9 cellular contexts compared by ENCODE assay signal in the genomic region with DNA sequence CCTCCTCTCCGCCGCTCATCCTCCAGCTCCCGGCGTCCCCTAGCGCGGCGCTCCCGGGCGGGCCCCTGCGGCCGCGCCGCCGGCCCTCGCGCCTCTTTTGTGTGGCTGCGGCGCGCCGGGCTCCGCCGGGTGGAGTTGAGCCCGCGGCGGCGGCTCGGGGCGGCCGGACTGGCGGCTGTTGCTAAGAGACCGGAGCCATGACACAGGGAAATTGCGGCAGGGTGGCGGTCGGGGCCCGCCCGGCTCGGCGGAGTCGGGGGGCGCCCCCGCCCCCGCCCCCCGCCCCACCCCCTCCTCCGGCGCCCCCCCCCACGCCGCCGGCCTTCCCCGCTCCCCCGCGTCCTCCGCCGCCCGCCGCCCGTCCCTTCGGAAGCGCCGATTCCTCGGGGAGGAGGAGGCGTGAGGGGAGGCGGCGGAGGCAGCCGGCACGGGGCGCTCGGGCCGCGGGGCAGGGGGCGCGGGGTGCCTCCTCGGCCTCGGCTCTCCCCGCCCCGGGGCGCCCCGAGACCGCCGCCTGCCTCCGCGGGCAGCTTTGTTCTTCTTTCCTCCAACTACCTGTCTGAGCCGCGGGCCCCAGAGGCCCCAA. TPM values are rescaled to one million over a fixed set of nuclear protein-coding genes. Genes with fewer than 3 reads are reported as not detected.
DNase-seq lines count a peak whose midpoint lies in the region; ATAC-seq, FAIRE-seq and TF ChIP-seq lines count a peak whose summit lies in the region.
"Had no signal": no experiment of that assay in that cellular context is flagged by ENCODE, and none has a peak within 500 bp of the region (broad histone marks: within the 10 kb centered on the region; RNA-seq: fewer than 3 reads in every experiment).

A gene (minus strand): TSS at position 223 of the 586 bp plus-strand sequence. CDS start 3,459 bp downstream, outside the sequence.

- peaks cover 40 to 85% (median 64%) of the 10 kb centered on the region in 5 donors for H3K27me3 Mint-ChIP-seq in naive thymus-derived CD8-positive, alpha-beta T cell

- FAIRE-seq in H1 (lab: Jason Lieb, UNC) = no peak
- FAIRE-seq: A204.1 had no signal

- H3K9me1 ChIP-seq in IMR-90 (ENCODE audit: insufficient read depth, low read length) = peaks cover 7% of the 10 kb centered on the region; the same call in 1 of the 2 replicates

- H4K20me1 ChIP-seq in IMR-90 (ENCODE audit: insufficient read depth, low read length) = peaks cover 5% of the 10 kb centered on the region; the same call in 1 of the 2 replicates
- peaks cover 5% of the 10 kb centered on the region in 2 experiments for H4K20me1 ChIP-seq in H1 (replicated peaks in 1 of 2; ENCODE audit: control insufficient read depth in 1 of 2, insufficient read depth in 2 of 2, low read length in 2 of 2)

- H3K27me3 ChIP-seq in IMR-90 (ENCODE audit: control insufficient read depth, insufficient read depth, low read length) (no peaks in the 10 kb centered on the region), H1 (replicated peaks in 1 of 4; ENCODE audit: control insufficient read depth in 3 of 4, extremely low read depth in 1 of 4, insufficient read depth in 3 of 4, low read length in 3 of 4) (peaks cover 2 to 15% (median 11%) of the 10 kb centered on the region in 4 experiments)

- H4K91ac ChIP-seq in IMR-90 (ENCODE audit: insufficient read depth, low read depth, low read length) (peak within 1 kb of the TSS; percentile 67), H1 (replicated peaks; ENCODE audit: insufficient read length, low read length) (peak within 1 kb of the TSS; percentile 93)

- POLR2A ChIA-PET in IMR-90 (lab: Charles Lee; ENCODE audit: unreplicated experiment) (no interaction called here), H1 (lab: Charles Lee; ENCODE audit: partially characterized antibody) (interaction anchor here (0.9 to 1.3 kb wide), 6 partner anchors 10 to 75 kb away, joined by 3 to 5 read pairs (median 4); no protein-coding TSS in a partner anchor), RWPE1 (lab: Yijun Ruan, JAX; ENCODE audit: low non-redundant PET) (no interaction called here)
- POLR2A ChIA-PET in naive thymus-derived CD8-positive, alpha-beta T cell (lab: Charles Lee) = no interaction called here

- H3K4ac ChIP-seq in IMR-90 (ENCODE audit: low read depth, low read length) (peak within 1 kb of the TSS; percentile 77), H1 (replicated peaks; ENCODE audit: insufficient read length, low read depth, low read length) (no peak within 1 kb of the TSS)

- H2BK15ac ChIP-seq in IMR-90 (ENCODE audit: low read depth, low read length) (peak within 1 kb of the TSS; percentile 31; the same call in 1 of the 3 replicates), H1 (ENCODE audit: low read length) (peak within 1 kb of the TSS; percentile 76; the same call in 1 of the 2 replicates)

- no TSS peak for BruUV-seq in IMR-90 (replicated peaks; lab: Mats Ljungman, UMichigan)

- H2BK120ac ChIP-seq in IMR-90 (ENCODE audit: low read depth, low read length) = peak within 1 kb of the TSS; percentile 66
- no peak within 1 kb of the TSS for H2BK120ac ChIP-seq in H1 (replicated peaks; ENCODE audit: low read depth, low read length)

- H2BK5ac ChIP-seq in IMR-90 (ENCODE audit: low read depth, low read length, poor library complexity, severe bottlenecking) (peak within 1 kb of the TSS; percentile 46), H1 (ENCODE audit: low read depth, low read length) (peak within 1 kb of the TSS; percentile 61; the same call in 1 of the 2 replicates)

- no peaks in the 10 kb centered on the region for H3K36me3 Mint-ChIP-seq in naive thymus-derived CD8-positive, alpha-beta T cell

- DNase-seq in NCI-H1092 treated with DMSO at 0.1 percent for 48 hours (lab: John Stamatoyannopoulos, UW) (peak; percentile 6), NCI-H1092 (lab: John Stamatoyannopoulos, UW) (no peak), IMR-90 (peak; percentile 43), H1 (ENCODE audit: low read depth in 1 of 2, low spot score in 2 of 2) (peak in 1 of 2 experiments; percentile 66), RWPE1 (ENCODE audit: low spot score) (no peak), NCI-H2107 treated with DMSO at 0.1 percent for 48 hours (lab: John Stamatoyannopoulos, UW; ENCODE audit: unreplicated experiment) (no peak)
- no peak for DNase-seq in naive thymus-derived CD8-positive, alpha-beta T cell

- H3K27ac Mint-ChIP-seq in naive thymus-derived CD8-positive, alpha-beta T cell = peak within 1 kb of the TSS in 1 of 10 donors; percentile 58

- H2AK5ac ChIP-seq in IMR-90 (ENCODE audit: low read depth, low read length) (no peak within 1 kb of the TSS), H1 (ENCODE audit: low read depth, low read length) (no peak within 1 kb of the TSS)

- H3K23me2 ChIP-seq in H1 (ENCODE audit: low read depth, low read length) = peaks cover 18% of the 10 kb centered on the region; the same call in 1 of the 2 replicates

- H2AFZ ChIP-seq in IMR-90 (replicated peaks; ENCODE audit: low read length, poor library complexity) (peak within 1 kb of the TSS; percentile 94), H1 (ENCODE audit: low read length) (peak within 1 kb of the TSS; percentile 52; the same call in 1 of the 2 replicates)

- peak within 1 kb of the TSS; percentile 70 to 73; a peak in 3 of 4 replicates for H4K8ac ChIP-seq in IMR-90 (ENCODE audit: low read depth in 2 of 2, low read length in 2 of 2)
- peak within 1 kb of the TSS; percentile 92; the same call in 1 of the 2 replicates for H4K8ac ChIP-seq in H1 (ENCODE audit: extremely low read depth, insufficient read depth, low read length)

- peak within 1 kb of the TSS; percentile 87 for H3K23ac ChIP-seq in IMR-90 (ENCODE audit: low read depth, low read length)
- no peak within 1 kb of the TSS for H3K23ac ChIP-seq in H1 (ENCODE audit: insufficient read length)

- peak within 1 kb of the TSS; percentile 74 for H3K14ac ChIP-seq in IMR-90 (replicated peaks; ENCODE audit: low read depth, low read length)
- no peak within 1 kb of the TSS for H3K14ac ChIP-seq in H1 (ENCODE audit: insufficient read length)

- H3K4me1 ChIP-seq in IMR-90 (ENCODE audit: control insufficient read depth, insufficient read depth, low read length) (peaks cover 10% of the 10 kb centered on the region; the same call in 1 of the 2 replicates), H1 (replicated peaks in 1 of 4; ENCODE audit: control insufficient read depth in 3 of 4, insufficient read depth in 4 of 4, low read length in 3 of 4) (peaks cover 0 to 21% (median 9%) of the 10 kb centered on the region in 4 experiments; a peak in 6 of 7 replicates)

- H4K5ac ChIP-seq in IMR-90 (ENCODE audit: low read depth, low read length) (peak within 1 kb of the TSS; percentile 93), H1 (ENCODE audit: insufficient read length, low read depth, low read length) (peak within 1 kb of the TSS; percentile 50)

- WGBS in IMR-90 (ENCODE audit: extremely low coverage in 2 of 2, insufficient read length in 1 of 2), 2 experiments = 0% methylated on average over 12 of the region's 83 CpGs; no CpG with 5 or more reads in 1 of the 2 experiments
- 1% methylated on average over 21 of the region's 83 CpGs; no CpG with 5 or more reads in 1 of the 2 experiments for WGBS in H1 (ENCODE audit: extremely low coverage in 1 of 2, insufficient coverage in 1 of 2, insufficient read length in 1 of 2, insufficient replicate concordance in 2 of 2, low coverage in 1 of 2, low lambda C conversion rate in 2 of 2, missing lambda C conversion rate in 1 of 2), 2 experiments

- peaks cover 2 to 24% (median 18%) of the 10 kb centered on the region in 4 donors for H3K4me1 Mint-ChIP-seq in naive thymus-derived CD8-positive, alpha-beta T cell

- H3K9ac ChIP-seq in IMR-90 (ENCODE audit: low read depth, low read length) (peak within 1 kb of the TSS; percentile 94), H1 (replicated peaks in 1 of 4; ENCODE audit: extremely low read depth in 1 of 4, low read depth in 3 of 4, low read length in 3 of 4) (peak within 1 kb of the TSS; percentile 62 to 89 (median 83))

- H3K79me1 ChIP-seq in IMR-90 (ENCODE audit: low read depth in 1 of 2, low read length in 2 of 2) = peaks cover 4 to 18% of the 10 kb centered on the region in 2 experiments; a peak in 3 of 4 replicates
- no peaks in the 10 kb centered on the region for H3K79me1 ChIP-seq in H1 (ENCODE audit: low read depth, low read length)

- H3K4me3 ChIP-seq in IMR-90 (ENCODE audit: insufficient read depth, low read depth, low read length) (peak within 1 kb of the TSS; percentile 99), H1 (ENCODE audit: extremely low read depth in 1 of 4, insufficient read depth in 2 of 4, low read depth in 3 of 4, low read length in 4 of 4) (peak within 1 kb of the TSS; percentile 57 to 80 (median 76))

- peak within 1 kb of the TSS; percentile 89 for H2AK9ac ChIP-seq in IMR-90 (replicated peaks; ENCODE audit: low read depth, low read length, poor library complexity)

- peak within 1 kb of the TSS; percentile 96 for H3K27ac ChIP-seq in IMR-90 (ENCODE audit: insufficient read depth, low read length)
- H3K27ac ChIP-seq in H1 (ENCODE audit: low read depth, low read length) = peak within 1 kb of the TSS; percentile 83
- no peak within 1 kb of the TSS for H3K27ac ChIP-seq in RWPE1

- peak within 1 kb of the TSS; percentile 93 for H3K18ac ChIP-seq in IMR-90 (ENCODE audit: low read depth, low read length)
- H3K18ac ChIP-seq in H1 (ENCODE audit: extremely low read depth, low read length) = peak within 1 kb of the TSS; percentile 88

- peak within 1 kb of the TSS; percentile 48 to 82 (median 74) for H3K4me3 Mint-ChIP-seq in naive thymus-derived CD8-positive, alpha-beta T cell

- intact Hi-C loops in IMR-90 (cut with micrococcal nuclease) = loop anchor here (5.0 kb wide), 1 partner anchor 162 kb away; no protein-coding TSS in a partner anchor

- no peak for TF ChIP-seq RAD21 in IMR-90 (IDR thresholded peaks at IDR 0.05; ENCODE audit: low read length)
- TF ChIP-seq RAD21 in H1 (IDR thresholded peaks at IDR 0.05 in 1 of 2, conservative IDR thresholded peaks at IDR 0.05 in 1 of 2; ENCODE audit: low read depth in 2 of 2, low read length in 2 of 2) = no peak

- H3K79me2 ChIP-seq in H1 (ENCODE audit: control insufficient read depth in 1 of 2, insufficient read depth in 2 of 2, low read length in 2 of 2) = 0 out of 4 replicates have a peak, but pooled peaks cover 0 to 6% of the 10 kb centered on the region in 2 experiments

- no peaks in the 10 kb centered on the region for H3K9me3 Mint-ChIP-seq in naive thymus-derived CD8-positive, alpha-beta T cell

- TF ChIP-seq POLR2A in IMR-90 (IDR thresholded peaks at IDR 0.05; ENCODE audit: low read depth, low read length) (no peak; the same call in 1 of the 2 replicates), H1 (IDR thresholded peaks at IDR 0.05; ENCODE audit: control extremely low read depth in 1 of 2, low read depth in 2 of 2, low read length in 2 of 2) (peak; percentile 13 to 39; a peak in 2 of 3 replicates)

- H3K9me3 ChIP-seq in IMR-90 (ENCODE audit: control insufficient read depth, insufficient read depth, low read length) (no peaks in the 10 kb centered on the region), H1 (ENCODE audit: insufficient read depth in 2 of 2, low read depth in 1 of 2, low read length in 1 of 2) (no peaks in the 10 kb centered on the region)

- in situ Hi-C loops in IMR-90 (cut with MboI; ENCODE audit: low sequenced_read_pairs) = no loop called here

- no peak within 1 kb of the TSS for H2BK20ac ChIP-seq in IMR-90 (ENCODE audit: low read depth, low read length)
- H2BK20ac ChIP-seq in H1 (ENCODE audit: low read length) = no peak within 1 kb of the TSS

- H3K56ac ChIP-seq in IMR-90 (ENCODE audit: extremely low read depth, insufficient read depth, low read length) (peak within 1 kb of the TSS; percentile 57; the same call in 1 of the 2 replicates), H1 (replicated peaks; ENCODE audit: insufficient read length, low read depth, low read length) (peak within 1 kb of the TSS; percentile 27)

- CTCF ChIA-PET in IMR-90 (lab: Yijun Ruan, JAX) (interaction anchor here (0.7 kb wide), 1 partner anchor 13 kb away, joined by 3 read pairs; no protein-coding TSS in a partner anchor), H1 (lab: Charles Lee; ENCODE audit: partially characterized antibody) (no interaction called here), RWPE1 (lab: Yijun Ruan, JAX) (no interaction called here)

- TF ChIP-seq CTCF in IMR-90 (conservative IDR thresholded peaks at IDR 0.05; ENCODE audit: low read depth, low read length) = no peak
- no peak for TF ChIP-seq CTCF in H1 (IDR thresholded peaks at IDR 0.05; ENCODE audit: control extremely low read depth in 1 of 3, insufficient read depth in 1 of 3, low read depth in 1 of 3, low read length in 3 of 3)
- TF ChIP-seq CTCF in RWPE1 (conservative IDR thresholded peaks at IDR 0.05; ENCODE audit: low read depth) = no peak

- dilution Hi-C loops in IMR-90 (cut with HindIII; ENCODE audit: low sequenced_read_pairs, unreplicated experiment) = no loop called here

- no peak for TF ChIP-seq EP300 in H1 (IDR thresholded peaks at IDR 0.05; ENCODE audit: borderline replicate concordance in 1 of 2, low read depth in 2 of 2, low read length in 2 of 2)

- peak; percentile 59 for ATAC-seq in IMR-90 (ENCODE audit: low read depth)
- peak; percentile 20 to 24 for ATAC-seq in naive thymus-derived CD8-positive, alpha-beta T cell
- no peak for ATAC-seq in esophagus mucosa

- peaks cover 6% of the 10 kb centered on the region; the same call in 1 of the 2 replicates for H3K36me3 ChIP-seq in IMR-90 (ENCODE audit: control insufficient read depth, insufficient read depth, low read length)
- H3K36me3 ChIP-seq in H1 (ENCODE audit: control insufficient read depth in 2 of 4, insufficient read depth in 4 of 4, low read length in 3 of 4) = no peaks in the 10 kb centered on the region; a peak in 1 of 8 replicates

- peak within 1 kb of the TSS; percentile 93 for H3K4me2 ChIP-seq in IMR-90 (ENCODE audit: low read depth, low read length)
- H3K4me2 ChIP-seq in H1 (ENCODE audit: insufficient read depth in 1 of 2, low read depth in 2 of 2, low read length in 2 of 2) = peak within 1 kb of the TSS; percentile 92 to 93

- H2BK12ac ChIP-seq in H1 (ENCODE audit: low read depth, low read length) = no peak within 1 kb of the TSS

RNA-seq across cellular contexts. Expression of the gene that starts here (rescaled TPM):
- total RNA-seq in IMR-90 (2012; rRNA removed) = 1.4 and 1.7 TPM in 2 replicates
- 2.5 and 3.5 TPM in 2 replicates for polyA plus RNA-seq in IMR-90 (2012; rRNA removed)
- polyA plus RNA-seq in IMR-90 (2012; cell fraction: cytosol; rRNA removed) = 0.66 and 5.6 TPM in 2 replicates
- 4.7 and 8.5 TPM in 2 replicates for polyA plus RNA-seq in IMR-90 (2012; cell fraction: nucleus; rRNA removed; ENCODE audit: low replicate concordance)
- total RNA-seq in H1 (2021; fragmentation: NEBNext Ultra II Directional; extraction: Animal tissue kit (Norgen Biotek cat#: 25700)) = 8.3 and 9.6 TPM in 2 replicates
- 3.4 and 4.2 TPM in 2 replicates for polyA plus RNA-seq in H1 (2011; rRNA removed)
- polyA plus RNA-seq in H1 (2011; cell fraction: cytosol; rRNA removed) = 3.3 TPM
- 7.5 TPM for polyA plus RNA-seq in H1 (2011; cell fraction: nucleus; rRNA removed)
- polyA plus RNA-seq in H1 (2012, experiment 1 of 2) = 2.1 to 4.8 TPM (median 4.5 TPM) in 4 replicates
- polyA plus RNA-seq in H1 (2012, experiment 2 of 2) = 2.1 TPM
- 4.1 TPM for polyA plus RNA-seq in H1 (2013, experiment 1 of 2)
- polyA plus RNA-seq in H1 (2013, experiment 2 of 2) = 4.0 TPM
- polyA minus RNA-seq in H1 (2011; rRNA and poly(A)+ RNA removed) = 2.8 and 2.9 TPM in 2 replicates
- polyA minus RNA-seq in H1 (2011; cell fraction: cytosol; rRNA and poly(A)+ RNA removed) = 5.8 TPM
- polyA minus RNA-seq in H1 (2011; cell fraction: nucleus; rRNA and poly(A)+ RNA removed) = 16.9 TPM
- not detected for total RNA-seq in naive thymus-derived CD8-positive, alpha-beta T cell
- not detected for polyA plus RNA-seq in naive thymus-derived CD8-positive, alpha-beta T cell
- 0.12 TPM for total RNA-seq in esophagus mucosa

Comparison
In these comparisons a context has a peak if more than half of its experiments do, and no peak if none do; other contexts are left out.
1. DNase-seq: peak in NCI-H1092 treated with DMSO at 0.1 percent for 48 hours (single experiment) and IMR-90 (single experiment); none in NCI-H1092 (single experiment), naive thymus-derived CD8-positive, alpha-beta T cell (0 of 10), RWPE1 (single experiment) and NCI-H2107 treated with DMSO at 0.1 percent for 48 hours (single experiment).
2. Peak in ATAC-seq in naive thymus-derived CD8-positive, alpha-beta T cell; RNA of the gene not detected or under 1 TPM.